Comparison of ENCODE assay signal across 29 cellular contexts in genomic region chr6:134846865-134847264, GRCh38.
"Had no signal": no experiment of that assay in that cellular context is flagged by ENCODE, and none has a peak within 500 bp of the region (broad histone marks: within the 10 kb centered on the region; RNA-seq: fewer than 3 reads in every experiment).

No MANE protein-coding gene starts in this region.

- H3K27ac ChIP-seq: ascending aorta, esophagus muscularis mucosa, foreskin keratinocyte, gastrocnemius medialis, heart left ventricle had no signal

- DNase-seq: activated CD4-positive, alpha-beta memory T cell treated with anti-CD3 and anti-CD28 coated beads, Interleukin-2, amount 10 ng/mL, durations not matched to agents 7 days and 5 days; activated CD4-positive, alpha-beta T cell treated with anti-CD3 and anti-CD28 coated beads for 36 hours; activated CD4-positive, alpha-beta T cell treated with anti-CD3 and anti-CD28 coated beads, Interleukin-2, amount 10 ng/mL, durations not matched to agents 7 days and 5 days; activated CD4-positive, alpha-beta T cell treated with anti-CD3 and anti-CD28 coated beads, Interleukin-2, amount 50 U/mL, for 4 hours; activated CD4-positive, CD25-positive, alpha-beta regulatory T cell; activated CD4-positive, CD25-positive, alpha-beta regulatory T cell treated with anti-CD3 and anti-CD28 coated beads, Interleukin-2, amount 50 U/mL, for 72 hours; activated CD8-positive, alpha-beta memory T cell treated with anti-CD3 and anti-CD28 coated beads, Interleukin-2, amount 50 U/mL, for 48 hours; activated gamma-delta T cell; activated naive CD4-positive, alpha-beta T cell; activated naive CD4-positive, alpha-beta T cell treated with anti-CD3 and anti-CD28 coated beads, Interleukin-2, amount 10 ng/mL, durations not matched to agents 7 days and 5 days; activated naive CD8-positive, alpha-beta T cell treated with anti-CD3 and anti-CD28 coated beads, Interleukin-2, amount 10 ng/mL, durations not matched to agents 7 days and 5 days; activated T-cell treated with anti-CD3 and anti-CD28 coated beads for 4 hours; activated T-cell treated with anti-CD3 and anti-CD28 coated beads, Interleukin-2, amount 50 U/mL, for 24 hours; activated T-cell treated with anti-CD3 and anti-CD28 coated beads, Interleukin-2, amount 50 U/mL, for 72 hours; caudate nucleus; cortex of kidney; dermis blood vessel endothelial cell; effector CD4-positive, alpha-beta T cell; effector memory CD8-positive, alpha-beta T cell; erythroblast; foreskin keratinocyte; gastrocnemius medialis; glutamatergic neuron; heart left ventricle; T-helper 2 cell had no signal

- H3K4me1 ChIP-seq: ascending aorta, foreskin keratinocyte, gastrocnemius medialis, heart left ventricle had no signal

- H3K9me3 ChIP-seq: ascending aorta, esophagus muscularis mucosa, gastrocnemius medialis, heart left ventricle had no signal

- H3K36me3 ChIP-seq: ascending aorta, esophagus muscularis mucosa, gastrocnemius medialis, heart left ventricle had no signal

- FAIRE-seq: colon had no signal

- H3K27me3 ChIP-seq: ascending aorta, esophagus muscularis mucosa, foreskin keratinocyte, gastrocnemius medialis, heart left ventricle had no signal

- H3K4me3 ChIP-seq: ascending aorta, esophagus muscularis mucosa, gastrocnemius medialis, heart left ventricle had no signal

- ATAC-seq: activated CD4-positive, alpha-beta T cell treated with anti-CD3 and anti-CD28 coated beads for 36 hours; activated naive CD4-positive, alpha-beta T cell treated with anti-CD3 and anti-CD28 coated beads, Interleukin-2, amount 50 U/mL, for 72 hours; activated T-cell treated with anti-CD3 and anti-CD28 coated beads, Interleukin-2, amount 50 U/mL, for 72 hours; effector memory CD8-positive, alpha-beta T cell; foreskin keratinocyte; gastrocnemius medialis; heart left ventricle had no signal
